2 cellular contexts compared by ENCODE assay signal in genomic region chr16:88767546-88767945, GRCh38.
TF ChIP-seq lines count a peak whose summit lies in the region.

No MANE protein-coding gene starts in this region.

TF ChIP-seq in K562, 482 proteins besides CTCF, POLR2A, EP300 and RAD21 (continues in another document):
- TF ChIP-seq ZNF644 (tag; IDR thresholded peaks at IDR 0.05; ENCODE audit: low read depth) = no peak
- TF ChIP-seq ATF2 (CRISPR knock-in tag; IDR thresholded peaks at IDR 0.05) = no peak
- TF ChIP-seq POLR2G (IDR thresholded peaks at IDR 0.05; ENCODE audit: low read depth, low read length) = peak; percentile 37; the same call in 1 of the 2 replicates
- TF ChIP-seq ZNF764 (CRISPR knock-in tag; IDR thresholded peaks at IDR 0.05; ENCODE audit: low read depth) = no peak
- 0 out of 4 replicates have a peak, but pooled peaks of 1 of the 2 experiments have one; percentile 12 for TF ChIP-seq UBTF (IDR thresholded peaks at IDR 0.05; ENCODE audit: borderline replicate concordance in 1 of 2, low read depth in 2 of 2, low read length in 2 of 2)
- 0 out of 6 replicates have a peak, but pooled peaks of 1 of the 3 experiments have one; percentile 5 for TF ChIP-seq ZBTB11 (CRISPR knock-in tag; IDR thresholded peaks at IDR 0.05)
- TF ChIP-seq PRDM10 (IDR thresholded peaks at IDR 0.05; ENCODE audit: partially characterized antibody) = peak; percentile 61
- TF ChIP-seq TFAP4 (CRISPR knock-in tag; IDR thresholded peaks at IDR 0.05; ENCODE audit: borderline replicate concordance) = peak; percentile 40; the same call in 1 of the 2 replicates

TF ChIP-seq in HEK293T, 16 proteins besides CTCF, POLR2A, EP300 and RAD21:
- TF ChIP-seq SP1 (IDR thresholded peaks at IDR 0.05) (no peak), CTBP1 (IDR thresholded peaks at IDR 0.05; ENCODE audit: borderline replicate concordance) (no peak), LEF1 (IDR thresholded peaks at IDR 0.05; ENCODE audit: borderline replicate concordance) (no peak)
